ENCODE assay signal across 8 cellular contexts in the genomic region with DNA sequence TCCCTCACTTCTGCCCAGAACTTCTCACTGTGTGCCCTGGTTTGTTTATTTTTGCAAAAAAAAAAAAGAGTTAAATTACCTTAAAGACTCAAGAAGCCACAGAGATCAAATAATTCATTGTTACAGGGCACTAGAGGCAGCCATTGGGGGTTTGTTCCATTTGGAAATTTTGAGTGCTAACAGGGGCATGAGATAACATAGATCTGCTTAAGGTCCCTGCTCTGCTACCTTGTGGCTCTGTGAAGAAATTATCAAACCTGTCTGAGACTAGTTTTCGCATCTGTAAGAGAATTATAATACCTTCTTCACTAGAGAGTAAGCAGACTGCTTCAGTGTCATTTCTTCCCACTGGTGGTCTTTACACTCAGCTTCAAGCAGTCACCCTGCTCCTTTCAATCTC. TPM values are rescaled to one million over a fixed set of nuclear protein-coding genes. Genes with fewer than 3 reads are reported as not detected.
A peak's percentile ranks its signal among the peaks of the same experiment; 100 is the strongest.
DNase-seq lines count a peak whose midpoint lies in the region; ATAC-seq and TF ChIP-seq lines count a peak whose summit lies in the region.

No MANE protein-coding gene starts in this region.

- H3K36me3 ChIP-seq in RWPE2 (ENCODE audit: low read depth) (no peaks in the 10 kb centered on the region), left ventricle myocardium inferior (peaks cover 15% of the 10 kb centered on the region), skeletal muscle satellite cell (ENCODE audit: insufficient read depth, low read length) (peaks cover 34% of the 10 kb centered on the region)

- TF ChIP-seq CTCF in RWPE2 (IDR thresholded peaks at IDR 0.05; ENCODE audit: poor library complexity, severe bottlenecking) (no peak), left ventricle myocardium inferior (IDR thresholded peaks at IDR 0.05; ENCODE audit: borderline replicate concordance) (no peak)

- H3K4me3 Mint-ChIP-seq in stimulated activated effector memory CD8-positive, alpha-beta T cell treated with anti-CD3 and anti-CD28 coated beads, Interleukin-12 subunit alpha, Interleukin-12 subunit beta, amount 100 ng/mL, for 72 hours = no peak overlapping the region

- H3K9me3 ChIP-seq in RWPE2 (ENCODE audit: severe bottlenecking) (no peaks in the 10 kb centered on the region), left ventricle myocardium inferior (replicated peaks) (no peaks in the 10 kb centered on the region), skeletal muscle satellite cell (replicated peaks; ENCODE audit: low read length) (no peaks in the 10 kb centered on the region)

- H3K27me3 ChIP-seq in RWPE2 (ENCODE audit: insufficient read depth, poor library complexity, severe bottlenecking) = no peaks in the 10 kb centered on the region
- no peaks in the 10 kb centered on the region for H3K27me3 ChIP-seq in left ventricle myocardium inferior (ENCODE audit: low read depth)
- no peaks in the 10 kb centered on the region for H3K27me3 ChIP-seq in skeletal muscle satellite cell (ENCODE audit: control insufficient read depth, insufficient read depth, low read length)

- H3K4me1 Mint-ChIP-seq in stimulated activated effector memory CD8-positive, alpha-beta T cell treated with anti-CD3 and anti-CD28 coated beads, Interleukin-12 subunit alpha, Interleukin-12 subunit beta, amount 100 ng/mL, for 72 hours = no peaks in the 10 kb centered on the region

- DNase-seq in RWPE2 (ENCODE audit: low spot score) (no peak), left ventricle myocardium inferior (no peak), AML-193 (lab: John Stamatoyannopoulos, UW) (no peak)
- DNase-seq in stimulated activated CD4-positive, alpha-beta T cell treated with anti-CD3 and anti-CD28 coated beads, Interleukin-15, amount 100 ng/mL, for 24 hours = no peak
- DNase-seq in activated CD4-positive, alpha-beta T cell treated with anti-CD3 and anti-CD28 coated beads, Interleukin-2, amount 50 U/mL, for 48 hours = no peak
- DNase-seq in stimulated activated effector memory CD8-positive, alpha-beta T cell treated with anti-CD3 and anti-CD28 coated beads, Interleukin-12 subunit alpha, Interleukin-12 subunit beta, amount 100 ng/mL, for 72 hours (ENCODE audit: low spot score in 2 of 2) = no peak

- intact Hi-C loops in left ventricle myocardium inferior (cut with micrococcal nuclease) = no loop called here

- peak overlapping the region; percentile 70 for H3K27ac ChIP-seq in RWPE2 (ENCODE audit: poor library complexity, severe bottlenecking)
- peak overlapping the region; percentile 91 for H3K27ac ChIP-seq in left ventricle myocardium inferior (replicated peaks)

- H3K27ac Mint-ChIP-seq in stimulated activated effector memory CD8-positive, alpha-beta T cell treated with anti-CD3 and anti-CD28 coated beads, Interleukin-12 subunit alpha, Interleukin-12 subunit beta, amount 100 ng/mL, for 72 hours = no peak overlapping the region

- peak; percentile 3 for ATAC-seq in GM19463 (IDR thresholded peaks at IDR 0.05; ENCODE audit: unreplicated experiment)
- ATAC-seq in RWPE2 (ENCODE audit: low read depth) = peak; percentile 16; the same call in 1 of the 3 replicates
- no peak for ATAC-seq in stimulated activated effector memory CD8-positive, alpha-beta T cell treated with anti-CD3 and anti-CD28 coated beads, Interleukin-12 subunit alpha, Interleukin-12 subunit beta, amount 100 ng/mL, for 72 hours

- peak overlapping the region; percentile 89 for H3K9ac ChIP-seq in skeletal muscle satellite cell (ENCODE audit: low read depth, low read length)

- H3K4me1 ChIP-seq in RWPE2 (ENCODE audit: insufficient read depth, poor library complexity, severe bottlenecking) = peaks cover 18% of the 10 kb centered on the region
- H3K4me1 ChIP-seq in left ventricle myocardium inferior = peaks cover 40% of the 10 kb centered on the region
- peaks cover 28% of the 10 kb centered on the region for H3K4me1 ChIP-seq in skeletal muscle satellite cell (ENCODE audit: control insufficient read depth, insufficient read depth, low read length)

- no peaks in the 10 kb centered on the region for H3K9me3 Mint-ChIP-seq in stimulated activated effector memory CD8-positive, alpha-beta T cell treated with anti-CD3 and anti-CD28 coated beads, Interleukin-12 subunit alpha, Interleukin-12 subunit beta, amount 100 ng/mL, for 72 hours

- H3K4me2 ChIP-seq in skeletal muscle satellite cell (ENCODE audit: low read length) = peak overlapping the region; percentile 82

- H3K4me3 ChIP-seq in RWPE2 (ENCODE audit: severe bottlenecking) (no peak overlapping the region), left ventricle myocardium inferior (peak overlapping the region; percentile 71), skeletal muscle satellite cell (ENCODE audit: low read length) (peak overlapping the region; percentile 73)

- H3K36me3 Mint-ChIP-seq in stimulated activated effector memory CD8-positive, alpha-beta T cell treated with anti-CD3 and anti-CD28 coated beads, Interleukin-12 subunit alpha, Interleukin-12 subunit beta, amount 100 ng/mL, for 72 hours = no peaks in the 10 kb centered on the region

RNA-seq across cellular contexts. Expression of gene TLR4, which starts 0.4 kb away (rescaled TPM):
- total RNA-seq in left ventricle myocardium inferior = 14.2 TPM
- 7.2 and 9.6 TPM in 2 replicates for total RNA-seq in skeletal muscle satellite cell (2012; rRNA removed)
